Comparison of ENCODE assay signal across 12 cellular contexts in genomic region chr16:49399594-49400364, GRCh38. TPM values are rescaled to one million over a fixed set of nuclear protein-coding genes. Genes with fewer than 3 reads are reported as not detected.
DNase-seq lines count a peak whose midpoint lies in the region; ATAC-seq lines count a peak whose summit lies in the region.
"Had no signal": no experiment of that assay in that cellular context is flagged by ENCODE, and none has a peak within 500 bp of the region (broad histone marks: within the 10 kb centered on the region; RNA-seq: fewer than 3 reads in every experiment).

No MANE protein-coding gene starts in this region.

- peak; percentile 99 for ATAC-seq in GM18909 (IDR thresholded peaks at IDR 0.05; ENCODE audit: poor library complexity, unreplicated experiment)
- peak; percentile 96 for ATAC-seq in GM21717 (IDR thresholded peaks at IDR 0.05; ENCODE audit: unreplicated experiment)
- peak; percentile 99 for ATAC-seq in HG03159 (IDR thresholded peaks at IDR 0.05; ENCODE audit: unreplicated experiment)
- ATAC-seq in naive B cell (ENCODE audit: low read depth in 2 of 2), result peak; percentile 33 to 40
- ATAC-seq in left ventricle myocardium superior, result no peak
- ATAC-seq in T-cell (replicated peaks in 1 of 4), result no peak

- DNase-seq in naive B cell (no peak), left ventricle myocardium superior (no peak), UCSD-AML1 (lab: John Stamatoyannopoulos, UW; ENCODE audit: unreplicated experiment) (no peak), T-cell (no peak)
- no peak for DNase-seq in stimulated activated CD4-positive, alpha-beta T cell treated with anti-CD3 and anti-CD28 coated beads, Interleukin-4, amount 100 ng/mL, for 4 hours
- DNase-seq: amniotic stem cell, NCI-H187 treated with DMSO at 0.1 percent for 48 hours, stomach had no signal

- intact Hi-C loops in left ventricle myocardium superior (cut with micrococcal nuclease), result loop anchor here (10.0 kb wide), 2 partner anchors 195 to 525 kb away; no protein-coding TSS in a partner anchor

- H3K9me3 Mint-ChIP-seq in naive B cell (peaks cover 4 to 12% (median 9%) of the 10 kb centered on the region in 7 donors), T-cell (peaks cover 0 to 10% (median 0%) of the 10 kb centered on the region in 3 donors)

- H3K36me3 Mint-ChIP-seq in naive B cell (peaks cover 7 to 12% of the 10 kb centered on the region in 2 donors), T-cell (no peaks in the 10 kb centered on the region)

- H3K27ac Mint-ChIP-seq in naive B cell (peak overlapping the region in 1 of 6 donors; percentile 65), T-cell (no peak overlapping the region)

- H3K4me3 Mint-ChIP-seq in naive B cell (no peak overlapping the region), T-cell (no peak overlapping the region)

- CTCF ChIA-PET in T-cell (lab: Charles Lee), result no interaction called here

- peaks cover 23 to 57% (median 48%) of the 10 kb centered on the region in 3 donors for H3K27me3 Mint-ChIP-seq in naive B cell
- H3K27me3 Mint-ChIP-seq in T-cell, result peaks cover 10 to 22% of the 10 kb centered on the region in 2 donors

- POLR2A ChIA-PET in T-cell (lab: Charles Lee), result no interaction called here

- H3K4me1 Mint-ChIP-seq in naive B cell (peaks cover 0 to 10% (median 8%) of the 10 kb centered on the region in 3 donors), T-cell (no peaks in the 10 kb centered on the region)

RNA-seq across cellular contexts. Expression of gene C16orf78, which starts 26.2 kb away (rescaled TPM):
- not detected for polyA plus RNA-seq in naive B cell (ENCODE audit: low read depth in 6 of 6)
- not detected for total RNA-seq in left ventricle myocardium superior
- not detected for total RNA-seq in T-cell
- total RNA-seq: myocyte, stomach had no signal
- polyA plus RNA-seq: stomach had no signal

Comparison
In these comparisons a context has a peak if more than half of its experiments do, and no peak if none do; other contexts are left out.
1. ATAC-seq: peak in GM18909 (single experiment), GM21717 (single experiment), HG03159 (single experiment) and naive B cell (2 of 2); none in left ventricle myocardium superior (single experiment) and T-cell (0 of 4).